In genomic region chr3:132592211-132592610, GRCh38 we compare ENCODE assay signal across 19 cellular contexts. TPM values are rescaled to one million over a fixed set of nuclear protein-coding genes. Genes with fewer than 3 reads are reported as not detected.
"Had no signal": no experiment of that assay in that cellular context is flagged by ENCODE, and none has a peak within 500 bp of the region (broad histone marks: within the 10 kb centered on the region; RNA-seq: fewer than 3 reads in every experiment).

No MANE protein-coding gene starts in this region.

- H3K9me3 ChIP-seq: thoracic aorta, upper lobe of left lung had no signal

- H3K27me3 ChIP-seq: upper lobe of left lung had no signal

- H3K4me3 ChIP-seq: thoracic aorta, upper lobe of left lung had no signal

- H3K36me3 ChIP-seq: thoracic aorta had no signal

- H3K36me3 Mint-ChIP-seq: natural killer cell had no signal

- ATAC-seq: natural killer cell had no signal

- H3K9me3 Mint-ChIP-seq: activated T-helper 1 cell treated with anti-CD3 and anti-CD28 coated beads, Interleukin-12 subunit alpha, Interleukin-12 subunit beta, Interleukin-2, Interleukin-4 antibody, amounts not matched to agents 30 ng/mL and 10 ng/mL and 1 ng/mL, durations not matched to agents 14 hours and 24 hours and 36 hours; natural killer cell had no signal

- H3K4me3 Mint-ChIP-seq: activated CD4-positive, alpha-beta memory T cell treated with anti-CD3 and anti-CD28 coated beads, Interleukin-2, amount 10 ng/mL, durations not matched to agents 7 days and 5 days; activated CD4-positive, alpha-beta T cell treated with anti-CD3 and anti-CD28 coated beads, Interleukin-2, amount 10 ng/mL, durations not matched to agents 24 days and 14 days; activated naive CD4-positive, alpha-beta T cell treated with anti-CD3 and anti-CD28 coated beads, Interleukin-2, amount 50 U/mL, for 24 hours; activated T-helper 1 cell treated with anti-CD3 and anti-CD28 coated beads, Interleukin-12 subunit alpha, Interleukin-12 subunit beta, Interleukin-2, Interleukin-4 antibody, amounts not matched to agents 30 ng/mL and 10 ng/mL and 1 ng/mL, durations not matched to agents 14 hours and 24 hours and 36 hours; brain; mesothelial cell of epicardium; natural killer cell had no signal

- H3K4me1 Mint-ChIP-seq: activated CD4-positive, alpha-beta memory T cell treated with anti-CD3 and anti-CD28 coated beads, Interleukin-2, amount 10 ng/mL, durations not matched to agents 7 days and 5 days; activated naive CD4-positive, alpha-beta T cell treated with anti-CD3 and anti-CD28 coated beads, Interleukin-2, amount 50 U/mL, for 24 hours; brain had no signal

- H3K27me3 Mint-ChIP-seq: activated CD4-positive, alpha-beta memory T cell treated with anti-CD3 and anti-CD28 coated beads, Interleukin-2, amount 10 ng/mL, durations not matched to agents 7 days and 5 days; activated CD4-positive, alpha-beta T cell treated with anti-CD3 and anti-CD28 coated beads, Interleukin-2, amount 10 ng/mL, durations not matched to agents 24 days and 14 days; activated naive CD4-positive, alpha-beta T cell treated with anti-CD3 and anti-CD28 coated beads, Interleukin-2, amount 50 U/mL, for 24 hours; brain; progenitor cell of endocrine pancreas had no signal

- DNase-seq: activated CD4-positive, alpha-beta memory T cell treated with anti-CD3 and anti-CD28 coated beads, Interleukin-2, amount 10 ng/mL, durations not matched to agents 7 days and 5 days; activated CD4-positive, alpha-beta T cell treated with anti-CD3 and anti-CD28 coated beads, Interleukin-2, amount 10 ng/mL, durations not matched to agents 24 days and 14 days; activated gamma-delta T cell treated with Interleukin-2 at 50 U/mL for 16 hours; aorta; central memory CD4-positive, alpha-beta T cell; dermis blood vessel endothelial cell; effector CD8-positive, alpha-beta T cell; kidney; natural killer cell; stimulated activated CD4-positive, alpha-beta T cell treated with anti-CD3 and anti-CD28 coated beads, Interleukin-4, amount 100 ng/mL, for 24 hours; stimulated activated naive CD4-positive, alpha-beta T cell treated with Interleukin-2 at 50 U/mL for 16 hours; upper lobe of left lung had no signal

- H3K27ac ChIP-seq: thoracic aorta, upper lobe of left lung had no signal

- H3K27ac Mint-ChIP-seq: activated CD4-positive, alpha-beta memory T cell treated with anti-CD3 and anti-CD28 coated beads, Interleukin-2, amount 10 ng/mL, durations not matched to agents 7 days and 5 days; activated CD4-positive, alpha-beta T cell treated with anti-CD3 and anti-CD28 coated beads, Interleukin-2, amount 10 ng/mL, durations not matched to agents 24 days and 14 days; activated naive CD4-positive, alpha-beta T cell treated with anti-CD3 and anti-CD28 coated beads, Interleukin-2, amount 50 U/mL, for 24 hours; activated T-helper 1 cell treated with anti-CD3 and anti-CD28 coated beads, Interleukin-12 subunit alpha, Interleukin-12 subunit beta, Interleukin-2, Interleukin-4 antibody, amounts not matched to agents 30 ng/mL and 10 ng/mL and 1 ng/mL, durations not matched to agents 14 hours and 24 hours and 36 hours; mesothelial cell of epicardium; natural killer cell; progenitor cell of endocrine pancreas had no signal

RNA-seq across cellular contexts. Expression of gene ACKR4, which starts 4.9 kb away (rescaled TPM):
- total RNA-seq: activated CD4-positive, alpha-beta memory T cell treated with anti-CD3 and anti-CD28 coated beads, Interleukin-2, amount 10 ng/mL, durations not matched to agents 7 days and 5 days; progenitor cell of endocrine pancreas; T-helper 2 cell treated with Interferon-gamma antibody and Interleukin-4, amounts not matched to agents 100 ng/mL and 5 ng/mL, for 36 hours had no signal
